In the genomic region with DNA sequence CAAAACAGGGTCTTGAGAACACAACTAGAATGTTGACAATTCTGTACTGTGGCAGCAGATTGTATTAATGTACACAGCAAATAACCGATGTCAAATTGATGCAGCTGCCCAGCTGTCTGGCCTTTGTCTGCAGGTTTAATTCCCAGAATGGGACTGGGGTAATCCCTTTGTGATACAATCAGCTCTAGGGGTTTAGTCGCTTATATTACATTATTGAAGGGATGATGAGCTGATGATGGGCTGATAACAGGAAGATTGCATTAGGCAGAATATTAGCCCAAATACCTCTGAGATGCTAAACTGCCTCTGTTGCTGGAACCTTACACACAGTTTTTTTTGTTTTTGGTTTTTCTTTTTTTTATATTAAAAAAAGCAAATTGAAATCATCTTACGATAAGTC, we compare ENCODE assay signal across 17 cellular contexts.
"Had no signal": no experiment of that assay in that cellular context is flagged by ENCODE, and none has a peak within 500 bp of the region (broad histone marks: within the 10 kb centered on the region; RNA-seq: fewer than 3 reads in every experiment).

No MANE protein-coding gene starts in this region.

- H3K36me3 ChIP-seq: esophagus squamous epithelium, left ventricle myocardium inferior, thyroid gland had no signal

- H3K4me3 ChIP-seq: esophagus squamous epithelium, left ventricle myocardium inferior, thyroid gland had no signal

- H3K27ac ChIP-seq: esophagus squamous epithelium, left ventricle myocardium inferior, thyroid gland had no signal

- DNase-seq: activated CD4-positive, alpha-beta T cell treated with anti-CD3 and anti-CD28 coated beads, Interleukin-2, amount 50 U/mL, for 4 hours; activated gamma-delta T cell; amniotic stem cell; effector CD8-positive, alpha-beta T cell; esophagus squamous epithelium; immature natural killer cell; kidney glomerular epithelial cell; left ventricle myocardium inferior; mammary epithelial cell; midbrain; nucleus accumbens; posterior cingulate gyrus; stimulated activated CD4-positive, alpha-beta T cell treated with anti-CD3 and anti-CD28 coated beads, Interleukin-12 subunit alpha, Interleukin-12 subunit beta, amount 100 ng/mL, for 4 hours; stimulated activated CD4-positive, alpha-beta T cell treated with anti-CD3 and anti-CD28 coated beads, Interleukin-1b, Interleukin-23, amount 100 ng/mL, for 48 hours; stimulated activated CD8-positive, alpha-beta memory T cell treated with anti-CD3 and anti-CD28 coated beads, Interleukin-4, amount 100 ng/mL, for 48 hours; stimulated activated naive CD4-positive, alpha-beta T cell; thyroid gland had no signal

- H3K27me3 ChIP-seq: esophagus squamous epithelium, thyroid gland had no signal

- H3K9me3 ChIP-seq: esophagus squamous epithelium, thyroid gland had no signal

- H3K4me1 ChIP-seq: esophagus squamous epithelium, left ventricle myocardium inferior, thyroid gland had no signal
